ENCODE assay signal across 1 cellular context in the genomic region with DNA sequence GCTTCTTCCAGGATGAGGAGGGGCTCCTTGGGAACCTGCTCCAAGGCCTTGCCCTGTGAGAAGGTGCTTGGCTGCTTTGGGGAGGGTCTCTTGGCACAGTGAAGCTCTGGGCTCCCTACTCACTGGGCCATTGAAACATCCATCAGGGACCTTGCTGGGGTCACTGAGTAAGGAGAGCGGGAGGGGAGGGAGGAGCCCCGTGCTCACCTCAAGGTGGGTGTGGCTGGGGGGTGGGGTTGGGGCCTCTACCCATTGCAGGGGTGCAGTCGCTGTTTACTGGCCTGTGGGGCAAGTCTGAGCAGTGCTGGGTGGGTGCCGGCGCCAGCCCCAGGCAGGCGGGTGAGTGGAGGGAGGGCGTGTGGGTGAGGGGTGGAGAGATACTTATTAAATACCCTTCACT.
TF ChIP-seq lines count a peak whose summit lies in the region.

No MANE protein-coding gene starts in this region.

TF ChIP-seq in IMR-90, 13 proteins besides CTCF, POLR2A, EP300 and RAD21 (continued from another document):
- TF ChIP-seq, protein P1, sequence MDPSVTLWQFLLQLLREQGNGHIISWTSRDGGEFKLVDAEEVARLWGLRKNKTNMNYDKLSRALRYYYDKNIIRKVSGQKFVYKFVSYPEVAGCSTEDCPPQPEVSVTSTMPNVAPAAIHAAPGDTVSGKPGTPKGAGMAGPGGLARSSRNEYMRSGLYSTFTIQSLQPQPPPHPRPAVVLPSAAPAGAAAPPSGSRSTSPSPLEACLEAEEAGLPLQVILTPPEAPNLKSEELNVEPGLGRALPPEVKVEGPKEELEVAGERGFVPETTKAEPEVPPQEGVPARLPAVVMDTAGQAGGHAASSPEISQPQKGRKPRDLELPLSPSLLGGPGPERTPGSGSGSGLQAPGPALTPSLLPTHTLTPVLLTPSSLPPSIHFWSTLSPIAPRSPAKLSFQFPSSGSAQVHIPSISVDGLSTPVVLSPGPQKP (IDR thresholded peaks at IDR 0.05; ENCODE audit: borderline replicate concordance, low read depth, low read length) = no peak
- TF ChIP-seq CEBPB (IDR thresholded peaks at IDR 0.05; ENCODE audit: low read depth, low read length) (no peak), NFE2L2 (IDR thresholded peaks at IDR 0.05; ENCODE audit: low read depth, low read length) (no peak)
